13 cellular contexts compared by ENCODE assay signal in genomic region chr5:112703866-112704820, GRCh38. TPM values are rescaled to one million over a fixed set of nuclear protein-coding genes. Genes with fewer than 3 reads are reported as not detected.
A peak's percentile ranks its signal among the peaks of the same experiment; 100 is the strongest.
DNase-seq lines count a peak whose midpoint lies in the region; ATAC-seq and TF ChIP-seq lines count a peak whose summit lies in the region.
"Had no signal": no experiment of that assay in that cellular context is flagged by ENCODE, and none has a peak within 500 bp of the region (broad histone marks: within the 10 kb centered on the region; RNA-seq: fewer than 3 reads in every experiment).

No MANE protein-coding gene starts in this region.

- H3K9me3 ChIP-seq in fibroblast of lung (ENCODE audit: control insufficient read depth, insufficient read depth, low read depth, low read length): no peaks in the 10 kb centered on the region
- H3K9me3 ChIP-seq: A549 had no signal

- H3K27me3 ChIP-seq in fibroblast of lung (ENCODE audit: control insufficient read depth, insufficient read depth, low read length): no peaks in the 10 kb centered on the region

- no peaks in the 10 kb centered on the region for H3K36me3 ChIP-seq in fibroblast of lung (ENCODE audit: control insufficient read depth, insufficient read depth, low read length)

- no peak overlapping the region for H3K4me2 ChIP-seq in fibroblast of lung (ENCODE audit: extremely low read depth, insufficient read depth, low read length)
- H3K4me2 ChIP-seq: A549 had no signal

- no peak overlapping the region for H3K9ac ChIP-seq in fibroblast of lung (ENCODE audit: insufficient read depth, low read length)

- peaks cover 16% of the 10 kb centered on the region for H3K79me2 ChIP-seq in fibroblast of lung (ENCODE audit: control insufficient read depth, insufficient read depth, low read length)

- ATAC-seq in stimulated activated naive CD8-positive, alpha-beta T cell treated with anti-CD3 and anti-CD28 coated beads, Interleukin-15, Interleukin-2, amounts not matched to agents 100 U/mL and 50 U/mL, for 24 hours: no peak
- ATAC-seq: A549 had no signal

- H3K4me1 ChIP-seq in fibroblast of lung (ENCODE audit: control insufficient read depth, extremely low read depth, insufficient read depth, low read length): peaks cover 3% of the 10 kb centered on the region

- H2AFZ ChIP-seq in fibroblast of lung (ENCODE audit: low read length): no peak overlapping the region

- no peak overlapping the region for H3K4me3 ChIP-seq in fibroblast of lung (replicated peaks in 1 of 4; ENCODE audit: control extremely low read depth in 1 of 4, insufficient read depth in 1 of 4, low read depth in 3 of 4, low read length in 4 of 4)
- H3K4me3 ChIP-seq: A549 had no signal

- TF ChIP-seq CTCF in fibroblast of lung (conservative IDR thresholded peaks at IDR 0.05 in 1 of 2, IDR thresholded peaks at IDR 0.05 in 1 of 2; ENCODE audit: low read depth in 1 of 2, low read length in 2 of 2): no peak

- DNase-seq in NCI-H1105 treated with DMSO at 0.1 percent for 48 hours (lab: John Stamatoyannopoulos, UW): peak; percentile 4
- DNase-seq in NCI-H1105 (lab: John Stamatoyannopoulos, UW): no peak
- peak; percentile 12 to 40 for DNase-seq in SHP77 (lab: John Stamatoyannopoulos, UW)
- DNase-seq in fibroblast of lung (ENCODE audit: low read depth in 2 of 2): peak; percentile 59 to 90
- DNase-seq in pulmonary artery endothelial cell (ENCODE audit: low read depth, low spot score): peak; percentile 39
- DNase-seq in stimulated activated naive CD8-positive, alpha-beta T cell treated with anti-CD3 and anti-CD28 coated beads, Interleukin-15, Interleukin-2, amounts not matched to agents 100 U/mL and 50 U/mL, for 24 hours: no peak
- DNase-seq in NCI-H2107 treated with DMSO at 0.1 percent for 48 hours (lab: John Stamatoyannopoulos, UW; ENCODE audit: unreplicated experiment): no peak
- DNase-seq in stimulated activated CD4-positive, alpha-beta T cell treated with anti-CD3 and anti-CD28 coated beads, Interleukin-1b, Interleukin-23, amount 100 ng/mL, for 48 hours: no peak
- DNase-seq: activated CD4-positive, alpha-beta T cell treated with anti-CD3 and anti-CD28 coated beads, Interleukin-2, amount 10 ng/mL, durations not matched to agents 7 days and 5 days; effector memory CD4-positive, alpha-beta T cell; NCI-H1092; stimulated activated CD4-positive, alpha-beta T cell treated with anti-CD3 and anti-CD28 coated beads, Interleukin-4, amount 100 ng/mL, for 24 hours had no signal

- no peaks in the 10 kb centered on the region for H4K20me1 ChIP-seq in fibroblast of lung (ENCODE audit: control insufficient read depth, extremely low read depth, insufficient read depth, low read length)

- no peak overlapping the region for H3K27ac ChIP-seq in fibroblast of lung (ENCODE audit: insufficient read depth, low read length)
- H3K27ac ChIP-seq: A549 had no signal

RNA-seq across cellular contexts. Expression of gene APC, which starts 33.5 kb away (rescaled TPM):
- total RNA-seq in fibroblast of lung (43.7 and 69.9 TPM in 2 replicates), pulmonary artery endothelial cell (60.3 and 77.1 TPM in 2 replicates)
- 22.9 and 23.6 TPM in 2 replicates for polyA plus RNA-seq in fibroblast of lung
- 11.3 and 15.2 TPM in 2 replicates for polyA plus RNA-seq in fibroblast of lung (2012)
- 7.9 and 9.6 TPM in 2 replicates for polyA minus RNA-seq in fibroblast of lung (ENCODE audit: low replicate concordance)

Comparison
In these comparisons a context has a peak if more than half of its experiments do, and no peak if none do; other contexts are left out.
1. DNase-seq: peak in NCI-H1105 treated with DMSO at 0.1 percent for 48 hours (single experiment), SHP77 (2 of 2), fibroblast of lung (2 of 2) and pulmonary artery endothelial cell (single experiment); none in NCI-H1105 (single experiment), stimulated activated naive CD8-positive, alpha-beta T cell treated with anti-CD3 and anti-CD28 coated beads, Interleukin-15, Interleukin-2, amounts not matched to agents 100 U/mL and 50 U/mL, for 24 hours (single experiment), NCI-H2107 treated with DMSO at 0.1 percent for 48 hours (single experiment) and stimulated activated CD4-positive, alpha-beta T cell treated with anti-CD3 and anti-CD28 coated beads, Interleukin-1b, Interleukin-23, amount 100 ng/mL, for 48 hours (single experiment).